ENCODE assay signal across 12 cellular contexts in the genomic region with DNA sequence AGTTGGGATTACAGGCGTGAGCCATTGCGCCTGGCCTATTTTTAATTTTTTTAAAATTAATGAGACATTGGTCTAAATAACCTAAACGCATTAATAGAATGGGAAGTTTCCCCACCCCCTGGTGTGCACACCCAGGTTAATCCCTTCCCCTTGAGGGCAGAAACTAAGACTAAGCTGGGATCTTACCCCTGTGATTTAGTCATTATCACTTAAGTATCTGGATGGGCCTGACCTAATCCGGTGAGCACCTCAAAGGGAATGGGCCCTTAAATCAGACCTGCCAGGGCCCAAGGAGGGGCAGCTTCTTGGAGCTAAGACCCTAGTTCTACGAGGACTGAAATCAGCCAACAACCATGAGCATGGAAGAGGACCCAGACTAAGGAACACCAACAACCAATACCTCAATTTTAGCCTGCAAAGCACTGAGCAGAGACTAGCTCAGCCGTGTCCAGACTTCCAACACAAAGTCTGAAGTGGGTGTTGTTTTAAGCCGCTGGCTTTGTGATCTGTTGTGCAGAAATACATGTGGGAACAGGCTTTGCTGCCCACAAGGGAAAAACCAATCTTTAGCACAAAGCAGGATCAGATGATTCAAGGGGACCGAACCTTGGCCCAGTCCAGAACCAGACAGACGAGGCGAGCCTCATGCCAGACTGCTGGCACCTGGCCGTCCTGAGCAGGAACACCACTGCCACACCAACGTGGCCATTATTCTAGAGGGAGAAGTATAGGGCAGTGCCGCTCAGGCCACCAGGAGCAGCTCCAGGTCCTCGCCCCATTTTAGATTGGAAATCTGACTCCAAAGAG. TPM values are rescaled to one million over a fixed set of nuclear protein-coding genes. Genes with fewer than 3 reads are reported as not detected.
A peak's percentile ranks its signal among the peaks of the same experiment; 100 is the strongest.
DNase-seq lines count a peak whose midpoint lies in the region; ATAC-seq and FAIRE-seq lines count a peak whose summit lies in the region.
"Had no signal": no experiment of that assay in that cellular context is flagged by ENCODE, and none has a peak within 500 bp of the region (broad histone marks: within the 10 kb centered on the region; RNA-seq: fewer than 3 reads in every experiment).

No MANE protein-coding gene starts in this region.

- FAIRE-seq in TTC549 (lab: Jason Lieb, UNC): peak; percentile 42

- peaks cover 10% of the 10 kb centered on the region for H3K4me1 Mint-ChIP-seq in activated naive CD8-positive, alpha-beta T cell (ENCODE audit: low read depth)
- H3K4me1 Mint-ChIP-seq in activated naive CD8-positive, alpha-beta T cell treated with anti-CD3 and anti-CD28 coated beads, Interleukin-2, amount 50 U/mL, for 24 hours: peaks cover 25% of the 10 kb centered on the region

- DNase-seq in activated naive CD8-positive, alpha-beta T cell treated with anti-CD3 and anti-CD28 coated beads, Interleukin-2, amount 50 U/mL, for 24 hours: no peak
- peak; percentile 26 to 46 for DNase-seq in trophoblast cell
- no peak for DNase-seq in SIG-M5 treated with dmso at 0.1 percent for 504 hours (lab: John Stamatoyannopoulos, UW; ENCODE audit: unreplicated experiment)
- no peak for DNase-seq in NCI-H69 (lab: John Stamatoyannopoulos, UW)
- DNase-seq: DMS153, foreskin fibroblast, NCI-H1694 treated with DMSO at 0.1 percent for 48 hours, SJCRH30, uterus had no signal

- no peaks in the 10 kb centered on the region for H3K27me3 ChIP-seq in trophoblast cell (ENCODE audit: insufficient read depth, low read length)
- H3K27me3 ChIP-seq: SJCRH30, uterus had no signal

- H3K9me3 Mint-ChIP-seq in activated naive CD8-positive, alpha-beta T cell (ENCODE audit: low read depth): no peaks in the 10 kb centered on the region
- no peaks in the 10 kb centered on the region for H3K9me3 Mint-ChIP-seq in activated naive CD8-positive, alpha-beta T cell treated with anti-CD3 and anti-CD28 coated beads, Interleukin-2, amount 50 U/mL, for 24 hours

- peaks cover 2% of the 10 kb centered on the region for H3K79me2 ChIP-seq in trophoblast cell (ENCODE audit: control insufficient read depth, insufficient read depth, low read length, poor library complexity)

- peaks cover 40 to 42% of the 10 kb centered on the region in 2 experiments for H3K36me3 ChIP-seq in trophoblast cell (ENCODE audit: control insufficient read depth in 1 of 2, insufficient read depth in 2 of 2, low read length in 2 of 2)
- H3K36me3 ChIP-seq: uterus had no signal

- H4K12ac ChIP-seq in trophoblast cell (ENCODE audit: low read depth, low read length): no peak overlapping the region

- peaks cover 0 to 1% of the 10 kb centered on the region in 2 experiments for H3K4me1 ChIP-seq in trophoblast cell (ENCODE audit: control insufficient read depth in 1 of 2, insufficient read depth in 2 of 2, low read length in 2 of 2)
- H3K4me1 ChIP-seq: SJCRH30, uterus had no signal

- H4K8ac ChIP-seq in trophoblast cell (ENCODE audit: low read depth, low read length): no peak overlapping the region

- no peak for ATAC-seq in activated naive CD8-positive, alpha-beta T cell treated with anti-CD3 and anti-CD28 coated beads, Interleukin-2, amount 50 U/mL, for 24 hours

- H3K4me3 ChIP-seq in trophoblast cell (ENCODE audit: low read depth, low read length): no peak overlapping the region
- H3K4me3 ChIP-seq: SJCRH30, uterus had no signal

- no CpG with 5 or more reads among the region's 14 CpGs for whole genome bisulfite sequencing in trophoblast cell (ENCODE audit: extremely low coverage, insufficient coverage, insufficient read length)

- no peaks in the 10 kb centered on the region for H3K79me1 ChIP-seq in trophoblast cell (ENCODE audit: low read length)

- H3K27me3 Mint-ChIP-seq in activated naive CD8-positive, alpha-beta T cell: no peaks in the 10 kb centered on the region
- H3K27me3 Mint-ChIP-seq in activated naive CD8-positive, alpha-beta T cell treated with anti-CD3 and anti-CD28 coated beads, Interleukin-2, amount 50 U/mL, for 24 hours: no peaks in the 10 kb centered on the region

- H2BK120ac ChIP-seq in trophoblast cell (ENCODE audit: insufficient read depth, low read length, poor library complexity): no peak overlapping the region

- no peak overlapping the region for H3K14ac ChIP-seq in trophoblast cell (ENCODE audit: low read length)

- H3K4ac ChIP-seq in trophoblast cell (ENCODE audit: low read depth, low read length): no peak overlapping the region

- H3K18ac ChIP-seq in trophoblast cell (ENCODE audit: low read length): no peak overlapping the region

- H2AFZ ChIP-seq in trophoblast cell (ENCODE audit: insufficient read depth, low read length, poor library complexity): no peak overlapping the region

- peaks cover 2% of the 10 kb centered on the region for H3K9me3 ChIP-seq in trophoblast cell (ENCODE audit: insufficient read depth, low read depth, low read length)
- H3K9me3 ChIP-seq: SJCRH30, uterus had no signal

- no peak overlapping the region for H3K27ac ChIP-seq in trophoblast cell (ENCODE audit: low read depth, low read length)
- H3K27ac ChIP-seq: KMS-11, SJCRH30, uterus had no signal

- no peaks in the 10 kb centered on the region for H3K36me3 Mint-ChIP-seq in activated naive CD8-positive, alpha-beta T cell
- peaks cover 37% of the 10 kb centered on the region for H3K36me3 Mint-ChIP-seq in activated naive CD8-positive, alpha-beta T cell treated with anti-CD3 and anti-CD28 coated beads, Interleukin-2, amount 50 U/mL, for 24 hours (ENCODE audit: low read depth)

- no peak overlapping the region for H4K91ac ChIP-seq in trophoblast cell (ENCODE audit: low read depth, low read length)

- no peak overlapping the region for H2BK12ac ChIP-seq in trophoblast cell (ENCODE audit: low read length)

- no peak overlapping the region for H3K4me2 ChIP-seq in trophoblast cell (ENCODE audit: low read length)
- H3K4me2 ChIP-seq: KMS-11 had no signal

- H3K27ac Mint-ChIP-seq in activated naive CD8-positive, alpha-beta T cell: peak overlapping the region; percentile 22
- no peak overlapping the region for H3K27ac Mint-ChIP-seq in activated naive CD8-positive, alpha-beta T cell treated with anti-CD3 and anti-CD28 coated beads, Interleukin-2, amount 50 U/mL, for 24 hours

- H3K23ac ChIP-seq in trophoblast cell (ENCODE audit: low read length): no peak overlapping the region

- H2BK5ac ChIP-seq in trophoblast cell (ENCODE audit: low read depth, low read length, poor library complexity): no peak overlapping the region

- H3K4me3 Mint-ChIP-seq in activated naive CD8-positive, alpha-beta T cell: no peak overlapping the region
- no peak overlapping the region for H3K4me3 Mint-ChIP-seq in activated naive CD8-positive, alpha-beta T cell treated with anti-CD3 and anti-CD28 coated beads, Interleukin-2, amount 50 U/mL, for 24 hours

- H3K9ac ChIP-seq in trophoblast cell (ENCODE audit: low read length): no peak overlapping the region
- H3K9ac ChIP-seq: KMS-11 had no signal

- H2AK5ac ChIP-seq in trophoblast cell (ENCODE audit: low read length): no peak overlapping the region

RNA-seq across cellular contexts. Expression of a gene that starts 7.1 kb away (rescaled TPM):
- polyA plus RNA-seq in trophoblast cell (2013): 90.9 and 103 TPM in 2 replicates

RNA-seq across cellular contexts. Expression of a gene that starts 14.8 kb away (rescaled TPM):
- polyA plus RNA-seq in trophoblast cell (2013): 2,317 and 2,363 TPM in 2 replicates

RNA-seq across cellular contexts. Expression of a gene that starts 16.4 kb away (rescaled TPM):
- polyA plus RNA-seq in trophoblast cell (2013): 0.50 and 0.52 TPM in 2 replicates

RNA-seq across cellular contexts. Expression of a gene that starts 23.9 kb away (rescaled TPM):
- polyA plus RNA-seq in trophoblast cell (2013): 0.15 and 0.18 TPM in 2 replicates

RNA-seq across cellular contexts. Expression of a gene that starts 30.2 kb away (rescaled TPM):
- 14.7 and 15.0 TPM in 2 replicates for polyA plus RNA-seq in trophoblast cell (2013)

Comparison
In these comparisons a context has a peak if more than half of its experiments do, and no peak if none do; other contexts are left out.
1. DNase-seq: peak in trophoblast cell (2 of 2); none in activated naive CD8-positive, alpha-beta T cell treated with anti-CD3 and anti-CD28 coated beads, Interleukin-2, amount 50 U/mL, for 24 hours (single experiment), SIG-M5 treated with dmso at 0.1 percent for 504 hours (single experiment) and NCI-H69 (single experiment).